8 cellular contexts compared by ENCODE assay signal in the genomic region with DNA sequence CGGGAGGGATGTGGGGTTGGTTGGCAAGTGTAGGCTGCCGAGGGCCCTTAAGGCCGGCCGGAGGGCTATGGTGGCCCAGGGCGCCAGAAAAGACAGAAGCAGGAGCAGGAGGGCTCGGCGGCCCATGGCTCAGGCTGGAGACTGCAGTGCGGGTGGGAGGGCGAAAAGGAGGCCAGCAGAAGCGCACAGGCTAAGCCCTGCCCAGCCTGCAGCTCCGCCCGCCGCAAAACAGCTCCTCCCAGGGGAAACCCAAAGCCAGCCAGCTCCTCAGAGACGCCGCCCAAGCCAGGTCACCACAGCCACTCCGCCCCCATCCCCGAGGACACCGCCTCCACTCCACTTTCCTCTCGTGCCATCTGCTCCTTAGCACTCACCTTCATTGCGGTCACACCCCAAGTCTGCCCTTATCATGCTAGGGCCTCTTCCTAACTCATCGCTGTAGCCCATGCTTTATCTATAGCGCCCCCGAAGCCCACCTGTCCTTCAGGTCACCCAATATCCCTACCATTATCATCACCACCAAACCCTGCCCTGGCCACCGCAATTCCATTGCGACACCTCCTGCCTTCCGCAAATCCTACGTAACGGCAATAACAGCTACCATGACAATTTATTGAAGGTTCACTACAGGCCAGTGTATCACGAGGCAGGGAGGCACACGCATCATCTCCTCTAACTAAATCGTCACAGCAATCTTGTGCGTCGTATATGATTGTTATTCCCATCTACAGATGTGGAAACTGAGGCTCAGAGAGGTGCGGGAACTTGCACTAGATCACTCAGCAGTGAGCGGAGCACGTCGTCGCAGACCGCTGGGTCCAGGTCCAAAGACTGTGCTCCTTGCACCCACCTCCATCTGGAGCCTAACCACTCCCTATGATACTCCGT. TPM values are rescaled to one million over a fixed set of nuclear protein-coding genes. Genes with fewer than 3 reads are reported as not detected.
A peak's percentile ranks its signal among the peaks of the same experiment; 100 is the strongest.
DNase-seq lines count a peak whose midpoint lies in the region; ATAC-seq and TF ChIP-seq lines count a peak whose summit lies in the region.

A gene (minus strand): TSS at position 154 of the 888 bp plus-strand sequence. CDS start 28 bp downstream, at position 126.

- peak within 1 kb of the TSS; percentile 99 for H3K27ac Mint-ChIP-seq in activated CD8-positive, alpha-beta memory T cell treated with anti-CD3 and anti-CD28 coated beads, Interleukin-2, amount 10 ng/mL, durations not matched to agents 7 days and 5 days
- H3K27ac Mint-ChIP-seq in endodermal cell, result peak within 1 kb of the TSS; percentile 99

- no peaks in the 10 kb centered on the region for H3K27me3 ChIP-seq in endodermal cell (ENCODE audit: control insufficient read depth, insufficient read depth, low read length, poor library complexity, severe bottlenecking)

- peaks cover 53% of the 10 kb centered on the region for H3K4me1 Mint-ChIP-seq in activated CD8-positive, alpha-beta memory T cell treated with anti-CD3 and anti-CD28 coated beads, Interleukin-2, amount 10 ng/mL, durations not matched to agents 7 days and 5 days
- peaks cover 21% of the 10 kb centered on the region for H3K4me1 Mint-ChIP-seq in endodermal cell

- no peaks in the 10 kb centered on the region for H3K36me3 ChIP-seq in endodermal cell (ENCODE audit: control insufficient read depth, insufficient read depth, low read length)

- H3K27ac ChIP-seq in endodermal cell (ENCODE audit: low read depth, low read length), result peak within 1 kb of the TSS; percentile 50

- H3K9ac ChIP-seq in endodermal cell (ENCODE audit: extremely low read depth, low read length, poor library complexity, severe bottlenecking), result peak within 1 kb of the TSS; percentile 69

- H3K4me3 Mint-ChIP-seq in activated CD8-positive, alpha-beta memory T cell treated with anti-CD3 and anti-CD28 coated beads, Interleukin-2, amount 10 ng/mL, durations not matched to agents 7 days and 5 days, result peak within 1 kb of the TSS; percentile 91
- H3K4me3 Mint-ChIP-seq in endodermal cell, result peak within 1 kb of the TSS; percentile 93

- CTCF ChIA-PET in activated CD8-positive, alpha-beta memory T cell treated with anti-CD3 and anti-CD28 coated beads, Interleukin-2, amount 10 ng/mL, durations not matched to agents 7 days and 5 days (lab: Charles Lee), result interaction anchor here (0.7 to 5.3 kb wide), 20 partner anchors 11 to 392 kb away, joined by 3 to 43 read pairs (median 4); a partner anchor contains a TSS

- no peaks in the 10 kb centered on the region for H3K27me3 Mint-ChIP-seq in activated CD8-positive, alpha-beta memory T cell treated with anti-CD3 and anti-CD28 coated beads, Interleukin-2, amount 10 ng/mL, durations not matched to agents 7 days and 5 days
- no peaks in the 10 kb centered on the region for H3K27me3 Mint-ChIP-seq in endodermal cell (ENCODE audit: insufficient read depth)

- WGBS in endodermal cell (ENCODE audit: insufficient coverage in 1 of 2, insufficient read length in 1 of 2), 2 experiments, result 0 to 1% methylated on average over 26 to 40 of the region's 40 CpGs

- no peaks in the 10 kb centered on the region for H3K9me3 Mint-ChIP-seq in activated CD8-positive, alpha-beta memory T cell treated with anti-CD3 and anti-CD28 coated beads, Interleukin-2, amount 10 ng/mL, durations not matched to agents 7 days and 5 days (ENCODE audit: low read depth)
- no peaks in the 10 kb centered on the region for H3K9me3 Mint-ChIP-seq in endodermal cell

- ATAC-seq in activated CD8-positive, alpha-beta memory T cell treated with anti-CD3 and anti-CD28 coated beads, Interleukin-2, amount 10 ng/mL, durations not matched to agents 7 days and 5 days, result peak; percentile 81

- no peak for TF ChIP-seq CTCF in GM20000 (IDR thresholded peaks at IDR 0.05; ENCODE audit: extremely low read depth, missing control alignments)
- TF ChIP-seq CTCF in endodermal cell (conservative IDR thresholded peaks at IDR 0.05), result peak; percentile 28

- no peaks in the 10 kb centered on the region for H3K4me1 ChIP-seq in endodermal cell (ENCODE audit: control insufficient read depth, insufficient read depth, low read length)

- peak within 1 kb of the TSS; percentile 99 for H3K4me3 ChIP-seq in endodermal cell (ENCODE audit: low read length)

- H3K36me3 Mint-ChIP-seq in activated CD8-positive, alpha-beta memory T cell treated with anti-CD3 and anti-CD28 coated beads, Interleukin-2, amount 10 ng/mL, durations not matched to agents 7 days and 5 days, result peaks cover 3% of the 10 kb centered on the region
- H3K36me3 Mint-ChIP-seq in endodermal cell (ENCODE audit: low read depth), result peaks cover 4% of the 10 kb centered on the region

- no peaks in the 10 kb centered on the region for H3K9me3 ChIP-seq in endodermal cell (ENCODE audit: control insufficient read depth, low read length)

- peak; percentile 91 for DNase-seq in COLO668 (lab: John Stamatoyannopoulos, UW; ENCODE audit: unreplicated experiment)
- DNase-seq in GM20000 (ENCODE audit: low spot score), result peak; percentile 88
- peak; percentile 94 for DNase-seq in HT-29 (ENCODE audit: low spot score)
- peak; percentile 96 for DNase-seq in NOMO-1 treated with DMSO at 0.1 percent for 48 hours (lab: John Stamatoyannopoulos, UW; ENCODE audit: unreplicated experiment)
- DNase-seq in activated CD8-positive, alpha-beta memory T cell treated with anti-CD3 and anti-CD28 coated beads, Interleukin-2, amount 10 ng/mL, durations not matched to agents 7 days and 5 days, result peak; percentile 97
- peak; percentile 98 for DNase-seq in endodermal cell
- DNase-seq in mesenteric fat pad (ENCODE audit: low spot score), result peak; percentile 97
- DNase-seq in stimulated activated CD8-positive, alpha-beta memory T cell treated with anti-CD3 and anti-CD28 coated beads, Interleukin-15, amount 100 ng/mL, for 24 hours (ENCODE audit: low read depth), result peak; percentile 72

RNA-seq across cellular contexts. Expression of the gene that starts here (rescaled TPM):
- 4.4 and 7.0 TPM in 2 replicates for total RNA-seq in HT-29 (2014; rRNA removed; shearing (Covaris generic))
- 10 to 100 TPM; 17.3 to 21.8 TPM for total RNA-seq in activated CD8-positive, alpha-beta memory T cell treated with anti-CD3 and anti-CD28 coated beads, Interleukin-2, amount 10 ng/mL, durations not matched to agents 7 days and 5 days
- total RNA-seq in endodermal cell (100 to 1,000 TPM in 1 of 2 donors, 10 to 100 TPM in 1; 76.8 to 107 TPM), mesenteric fat pad (71.4 TPM)
- 67.8 TPM for polyA plus RNA-seq in endodermal cell (2013, experiment 1 of 2)
- 60.5 TPM for polyA plus RNA-seq in endodermal cell (2013, experiment 2 of 2)

Comparison
In these comparisons a context has a peak if more than half of its experiments do, and no peak if none do; other contexts are left out.
1. Peak in every context shown above with its lines: DNase-seq, ATAC-seq, H3K4me3 ChIP-seq and H3K27ac ChIP-seq.